In the genomic region with DNA sequence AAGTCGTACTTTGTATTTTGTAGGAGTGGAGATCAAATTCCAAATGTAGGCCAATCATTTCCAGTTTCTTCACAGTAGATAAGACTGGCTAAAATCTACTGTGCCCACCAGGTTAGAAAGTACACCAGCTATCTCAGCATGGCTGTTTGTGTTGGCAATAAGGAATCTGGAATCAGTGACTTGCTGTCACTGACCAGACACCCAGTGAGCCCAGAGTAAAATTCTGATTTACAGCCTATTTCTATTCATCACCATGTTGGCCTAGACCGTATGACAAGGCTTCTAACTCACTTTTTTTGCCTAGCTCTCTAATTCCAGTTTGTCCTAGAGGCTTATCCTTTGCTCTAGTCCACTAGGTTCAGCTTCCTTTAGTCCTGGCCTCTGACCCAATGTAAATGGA, we compare ENCODE assay signal across 1 cellular context.
TF ChIP-seq lines count a peak whose summit lies in the region.

No MANE protein-coding gene starts in this region.

TF ChIP-seq in SK-N-SH, 30 proteins besides CTCF, POLR2A, EP300 and RAD21 (continued from another document):
- TF ChIP-seq SIN3A (IDR thresholded peaks at IDR 0.05; ENCODE audit: borderline replicate concordance, low read depth, low read length): no peak
TF ChIP-seq in SK-N-SH: peak in this region for 0.
